In genomic region chr19:50324331-50324730, GRCh38 we compare ENCODE assay signal across 26 cellular contexts. TPM values are rescaled to one million over a fixed set of nuclear protein-coding genes. Genes with fewer than 3 reads are reported as not detected.
DNase-seq lines count a peak whose midpoint lies in the region; TF ChIP-seq lines count a peak whose summit lies in the region.
"Had no signal": no experiment of that assay in that cellular context is flagged by ENCODE, and none has a peak within 500 bp of the region (broad histone marks: within the 10 kb centered on the region; RNA-seq: fewer than 3 reads in every experiment).

No MANE protein-coding gene starts in this region.

- DNase-seq in DMS 273 (lab: John Stamatoyannopoulos, UW; ENCODE audit: unreplicated experiment) (peak; percentile 54), DMS 273 treated with DMSO at 0.1 percent for 48 hours (lab: John Stamatoyannopoulos, UW) (no peak), NCI-H2171 treated with DMSO at 0.1 percent for 48 hours (lab: John Stamatoyannopoulos, UW) (peak; percentile 58), osteoblast (ENCODE audit: insufficient read length, low spot score, missing footprints) (peak; percentile 81), NCI-H2196 treated with DMSO at 0.1 percent for 48 hours (lab: John Stamatoyannopoulos, UW; ENCODE audit: unreplicated experiment) (no peak), uterus (no peak)
- no peak for DNase-seq in stimulated activated CD4-positive, alpha-beta T cell treated with anti-CD3 and anti-CD28 coated beads, Interleukin-2, amount 100 ng/mL, for 24 hours
- DNase-seq: 8988T; activated CD4-positive, alpha-beta T cell treated with anti-CD3 and anti-CD28 coated beads, Interleukin-2, amount 10 ng/mL, durations not matched to agents 7 days and 5 days; activated naive CD4-positive, alpha-beta T cell; activated T-cell treated with anti-CD3 and anti-CD28 coated beads, Interleukin-2, amount 50 U/mL, for 48 hours; body of pancreas; erythroblast; kidney; NCI-H1105; NCI-H2029 treated with DMSO at 0.1 percent for 48 hours; NCI-H345; OCI-M1; right cardiac atrium; spleen; stimulated activated CD4-positive, alpha-beta T cell treated with anti-CD3 and anti-CD28 coated beads, Interleukin-4, amount 100 ng/mL, for 1 hour; T-helper 17 cell had no signal

- H3K4me3 ChIP-seq in osteoblast (ENCODE audit: insufficient read depth, low read length) (no peak overlapping the region), uterus (no peak overlapping the region)
- H3K4me3 ChIP-seq: body of pancreas, SK-N-MC, spleen, vagina had no signal

- TF ChIP-seq POLR2A in uterus (IDR thresholded peaks at IDR 0.05) = no peak

- peak overlapping the region; percentile 39 for H3K27ac ChIP-seq in cingulate gyrus (ENCODE audit: low read depth, low read length)
- no peak overlapping the region for H3K27ac ChIP-seq in osteoblast (ENCODE audit: low read depth, low read length)
- H3K27ac ChIP-seq in uterus = no peak overlapping the region
- H3K27ac ChIP-seq: body of pancreas, SK-N-MC, spleen, vagina had no signal

- no peaks in the 10 kb centered on the region for H4K20me1 ChIP-seq in osteoblast (ENCODE audit: insufficient read depth, low read length)

- H3K9me3 ChIP-seq in osteoblast (ENCODE audit: low read depth, low read length) = no peaks in the 10 kb centered on the region
- H3K9me3 ChIP-seq in uterus = no peaks in the 10 kb centered on the region
- H3K9me3 ChIP-seq: body of pancreas, vagina had no signal

- H3K4me1 ChIP-seq in osteoblast (ENCODE audit: insufficient read depth, low read length) (no peaks in the 10 kb centered on the region), uterus (peaks cover 0 to 3% of the 10 kb centered on the region in 2 donors)

- no peaks in the 10 kb centered on the region for H3K79me2 ChIP-seq in osteoblast (ENCODE audit: insufficient read depth, low read length)

- H3K4me2 ChIP-seq in osteoblast (ENCODE audit: insufficient read depth, low read length) = no peak overlapping the region

- H2AFZ ChIP-seq in osteoblast (ENCODE audit: low read length) = no peak overlapping the region
- H2AFZ ChIP-seq: GM23338 had no signal

- TF ChIP-seq CTCF in osteoblast (IDR thresholded peaks at IDR 0.05; ENCODE audit: extremely low read depth, low read depth, low read length) (no peak), uterus (IDR thresholded peaks at IDR 0.05) (no peak)

- no peaks in the 10 kb centered on the region for H3K36me3 ChIP-seq in osteoblast (ENCODE audit: insufficient read depth, low read length)
- H3K36me3 ChIP-seq in uterus = no peaks in the 10 kb centered on the region
- H3K36me3 ChIP-seq: vagina had no signal

- peaks cover 28% of the 10 kb centered on the region for H3K27me3 ChIP-seq in osteoblast (ENCODE audit: insufficient read depth, low read length)
- H3K27me3 ChIP-seq in uterus = peaks cover 9 to 12% of the 10 kb centered on the region in 2 donors
- H3K27me3 ChIP-seq: body of pancreas, vagina had no signal

- intact Hi-C loops in uterus (cut with DNase I; ENCODE audit: low total_unique reads) = no loop called here

RNA-seq across cellular contexts. Expression of gene KCNC3, which starts 4.8 kb away (rescaled TPM):
- total RNA-seq in osteoblast = under 0.01 TPM in 1 of 2 replicates, not detected in the other
- total RNA-seq in uterus = 1 to 10 TPM in 1 of 4 donors, under 1 TPM in 2, not detected in 1; 0.26 to 2.4 (median 0.85) TPM

RNA-seq across cellular contexts. Expression of gene NAPSA, which starts 41.1 kb away (rescaled TPM):
- total RNA-seq in osteoblast = under 0.01 and 0.29 TPM in 2 replicates
- 1 to 10 TPM in 2 of 4 donors, not detected in 2; 1.4 to 1.5 TPM for total RNA-seq in uterus

RNA-seq across cellular contexts. Expression of gene NR1H2, which starts 51.9 kb away (rescaled TPM):
- total RNA-seq in osteoblast (91.1 and 113 TPM in 2 replicates), uterus (100 to 1,000 TPM in 1 of 4 donors, 10 to 100 TPM in 3; 45.3 to 115 (median 61.4) TPM)

RNA-seq across cellular contexts. Expression of gene POLD1, which starts 59.8 kb away (rescaled TPM):
- total RNA-seq in osteoblast (14.7 and 15.6 TPM in 2 replicates), uterus (10 to 100 TPM; 10.6 to 47.9 (median 24.0) TPM)

Comparison
In these comparisons a context has a peak if more than half of its experiments do, and no peak if none do; other contexts are left out.
1. DNase-seq: peak in DMS 273 (single experiment), NCI-H2171 treated with DMSO at 0.1 percent for 48 hours (single experiment) and osteoblast (single experiment); none in DMS 273 treated with DMSO at 0.1 percent for 48 hours (single experiment), NCI-H2196 treated with DMSO at 0.1 percent for 48 hours (single experiment), stimulated activated CD4-positive, alpha-beta T cell treated with anti-CD3 and anti-CD28 coated beads, Interleukin-2, amount 100 ng/mL, for 24 hours (0 of 2) and uterus (0 of 2).